11 cellular contexts compared by ENCODE assay signal in genomic region chr13:99978781-99979452, GRCh38. TPM values are rescaled to one million over a fixed set of nuclear protein-coding genes. Genes with fewer than 3 reads are reported as not detected.
DNase-seq lines count a peak whose midpoint lies in the region; ATAC-seq lines count a peak whose summit lies in the region.
"Had no signal": no experiment of that assay in that cellular context is flagged by ENCODE, and none has a peak within 500 bp of the region (broad histone marks: within the 10 kb centered on the region; RNA-seq: fewer than 3 reads in every experiment).

No MANE protein-coding gene starts in this region.

- peak overlapping the region; percentile 26 for H3K27ac Mint-ChIP-seq in activated naive CD4-positive, alpha-beta T cell treated with anti-CD3 and anti-CD28 coated beads for 36 hours
- H3K27ac Mint-ChIP-seq: CD14-positive monocyte had no signal

- intact Hi-C loops in activated naive CD4-positive, alpha-beta T cell treated with anti-CD3 and anti-CD28 coated beads for 36 hours (cut with micrococcal nuclease), result no loop called here

- CTCF ChIA-PET in activated naive CD4-positive, alpha-beta T cell treated with anti-CD3 and anti-CD28 coated beads for 36 hours (lab: Charles Lee), result interaction anchor here (0.6 kb wide), 1 partner anchor 148 kb away, joined by 4 read pairs; no protein-coding TSS in a partner anchor

- peaks cover 16% of the 10 kb centered on the region for H3K4me1 Mint-ChIP-seq in activated naive CD4-positive, alpha-beta T cell treated with anti-CD3 and anti-CD28 coated beads for 36 hours (ENCODE audit: low read depth)

- ATAC-seq in GM19351 (IDR thresholded peaks at IDR 0.05; ENCODE audit: unreplicated experiment) (no peak), GM21619 (IDR thresholded peaks at IDR 0.05; ENCODE audit: unreplicated experiment) (no peak)

- H3K36me3 Mint-ChIP-seq in activated naive CD4-positive, alpha-beta T cell treated with anti-CD3 and anti-CD28 coated beads for 36 hours (ENCODE audit: low read depth), result peaks cover 1% of the 10 kb centered on the region

- peaks cover 73% of the 10 kb centered on the region for H3K27me3 Mint-ChIP-seq in activated naive CD4-positive, alpha-beta T cell treated with anti-CD3 and anti-CD28 coated beads for 36 hours (ENCODE audit: low read depth)

- DNase-seq in activated naive CD4-positive, alpha-beta T cell treated with anti-CD3 and anti-CD28 coated beads for 36 hours, result no peak
- DNase-seq in activated naive CD4-positive, alpha-beta T cell treated with anti-CD3 and anti-CD28 coated beads, Interleukin-2, amount 50 U/mL, for 16 hours, result no peak
- peak; percentile 80 for DNase-seq in NCI-H1092 treated with DMSO at 0.1 percent for 48 hours (lab: John Stamatoyannopoulos, UW)
- peak; percentile 82 for DNase-seq in ecto neural progenitor cell (ENCODE audit: low spot score)
- DNase-seq in retina, result peak; percentile 87
- DNase-seq in DMS53 (lab: John Stamatoyannopoulos, UW), result no peak
- DNase-seq: activated CD4-positive, alpha-beta T cell treated with anti-CD3 and anti-CD28 coated beads, Interleukin-2, amount 50 U/mL, for 4 hours had no signal

- no peak overlapping the region for H3K4me3 Mint-ChIP-seq in activated naive CD4-positive, alpha-beta T cell treated with anti-CD3 and anti-CD28 coated beads for 36 hours

- peaks cover 2% of the 10 kb centered on the region for H3K9me3 Mint-ChIP-seq in activated naive CD4-positive, alpha-beta T cell treated with anti-CD3 and anti-CD28 coated beads for 36 hours

RNA-seq across cellular contexts. Expression of gene ZIC2, which starts 2.7 kb away (rescaled TPM):
- total RNA-seq in activated naive CD4-positive, alpha-beta T cell treated with anti-CD3 and anti-CD28 coated beads for 36 hours, result not detected
- total RNA-seq: pulmonary artery endothelial cell had no signal

RNA-seq across cellular contexts. Expression of gene ZIC5, which starts 7.3 kb away (rescaled TPM):
- total RNA-seq in activated naive CD4-positive, alpha-beta T cell treated with anti-CD3 and anti-CD28 coated beads for 36 hours, result not detected
- total RNA-seq: pulmonary artery endothelial cell had no signal

Comparison
In these comparisons a context has a peak if more than half of its experiments do, and no peak if none do; other contexts are left out.
1. DNase-seq: peak in NCI-H1092 treated with DMSO at 0.1 percent for 48 hours (single experiment), ecto neural progenitor cell (single experiment) and retina (single experiment); none in activated naive CD4-positive, alpha-beta T cell treated with anti-CD3 and anti-CD28 coated beads for 36 hours (single experiment), activated naive CD4-positive, alpha-beta T cell treated with anti-CD3 and anti-CD28 coated beads, Interleukin-2, amount 50 U/mL, for 16 hours (single experiment) and DMS53 (single experiment).